20 cellular contexts compared by ENCODE assay signal in genomic region chr21:43204638-43205037, GRCh38. TPM values are rescaled to one million over a fixed set of nuclear protein-coding genes. Genes with fewer than 3 reads are reported as not detected.
DNase-seq lines count a peak whose midpoint lies in the region; ATAC-seq and TF ChIP-seq lines count a peak whose summit lies in the region.
"Had no signal": no experiment of that assay in that cellular context is flagged by ENCODE, and none has a peak within 500 bp of the region (broad histone marks: within the 10 kb centered on the region; RNA-seq: fewer than 3 reads in every experiment).

No MANE protein-coding gene starts in this region.

- peaks cover 3% of the 10 kb centered on the region; the same call in 1 of the 2 replicates for H3K4me1 ChIP-seq in PC-9 (replicated peaks; ENCODE audit: insufficient read depth)
- H3K4me1 ChIP-seq: BLaER1 had no signal

- no TSS peak for BruUV-seq in PC-9 (replicated peaks; lab: Mats Ljungman, UMichigan)

- no peak for ATAC-seq in Right ventricle myocardium inferior
- ATAC-seq in left ventricle myocardium superior = no peak
- ATAC-seq: A549; CD8-positive, alpha-beta T cell; GM23338; PC-3 had no signal

- no peak overlapping the region for H2AFZ ChIP-seq in PC-9
- H2AFZ ChIP-seq: GM23338 had no signal

- H3K9me2 ChIP-seq in PC-9 (ENCODE audit: insufficient read depth) = no peaks in the 10 kb centered on the region

- peaks cover 12% of the 10 kb centered on the region for H3K9me3 Mint-ChIP-seq in progenitor cell of endocrine pancreas (ENCODE audit: low read depth)

- H3F3A ChIP-seq in PC-9 (ENCODE audit: insufficient read depth, low read depth) = no peaks in the 10 kb centered on the region

- POLR2A ChIA-PET in PC-9 (lab: Charles Lee; ENCODE audit: unreplicated experiment) = no interaction called here

- no peak for TF ChIP-seq CTCF in progenitor cell of endocrine pancreas (IDR thresholded peaks at IDR 0.05; ENCODE audit: unreplicated experiment)
- no peak for TF ChIP-seq CTCF in PC-9 (conservative IDR thresholded peaks at IDR 0.05)

- no peak overlapping the region for H3K4me3 Mint-ChIP-seq in progenitor cell of endocrine pancreas (ENCODE audit: low read depth)
- H3K4me3 Mint-ChIP-seq: CD8-positive, alpha-beta T cell; GM23338 had no signal

- intact Hi-C loops in Right ventricle myocardium inferior (cut with DNase I) (no loop called here), left ventricle myocardium superior (cut with micrococcal nuclease) (no loop called here), PC-9 (cut with micrococcal nuclease; ENCODE audit: unreplicated experiment) (no loop called here)

- no peak overlapping the region for H3K27ac Mint-ChIP-seq in progenitor cell of endocrine pancreas
- H3K27ac Mint-ChIP-seq: GM23338 had no signal

- peaks cover 16% of the 10 kb centered on the region for H3K27me3 Mint-ChIP-seq in progenitor cell of endocrine pancreas

- no peaks in the 10 kb centered on the region for H3K36me3 ChIP-seq in PC-9 (ENCODE audit: low read depth)
- H3K36me3 ChIP-seq: BLaER1 had no signal

- DNase-seq in Right ventricle myocardium inferior (ENCODE audit: missing footprints) (peak; percentile 11), left ventricle myocardium superior (no peak), islet precursor cell (peak; percentile 12), progenitor cell of endocrine pancreas (ENCODE audit: low spot score, unreplicated experiment) (peak; percentile 5), PC-9 (no peak), activated gamma-delta T cell (lab: John Stamatoyannopoulos, UW) (no peak)
- DNase-seq in activated CD4-positive, alpha-beta T cell treated with anti-CD3 and anti-CD28 coated beads for 1 hour = no peak
- DNase-seq: DMS53, HCEC 1CT, IMR-90, NCI-H1417, NCI-H187, NCI-H345, NCI-H524 treated with DMSO at 0.1 percent for 48 hours, PC-3 had no signal

- no peaks in the 10 kb centered on the region for H3K36me3 Mint-ChIP-seq in progenitor cell of endocrine pancreas (ENCODE audit: insufficient read depth)
- H3K36me3 Mint-ChIP-seq: CD8-positive, alpha-beta T cell had no signal

- CTCF ChIA-PET in PC-9 (lab: Charles Lee) = no interaction called here

- no peak overlapping the region for H3K4me3 ChIP-seq in PC-9
- H3K4me3 ChIP-seq: A549, BLaER1, GM23338 had no signal

- no peak overlapping the region for H3K4me2 ChIP-seq in PC-9
- H3K4me2 ChIP-seq: A549, BLaER1, GM23338 had no signal

- H3K4me1 Mint-ChIP-seq in progenitor cell of endocrine pancreas (ENCODE audit: low read depth) = no peaks in the 10 kb centered on the region

- H3K9me3 ChIP-seq in PC-9 (ENCODE audit: insufficient read depth, low read depth) = no peaks in the 10 kb centered on the region; the same call in 1 of the 2 replicates

- H3K27me3 ChIP-seq in PC-9 (ENCODE audit: insufficient read depth, low read depth) = no peaks in the 10 kb centered on the region
- H3K27me3 ChIP-seq: BLaER1 had no signal

- no peaks in the 10 kb centered on the region for H3K79me2 ChIP-seq in PC-9 (ENCODE audit: low read depth)

- no peaks in the 10 kb centered on the region for H4K20me1 ChIP-seq in PC-9 (ENCODE audit: insufficient read depth)
- H4K20me1 ChIP-seq: BLaER1 had no signal

- H3K27ac ChIP-seq in PC-9 = no peak overlapping the region
- H3K27ac ChIP-seq: A549, BLaER1 had no signal

RNA-seq across cellular contexts. Expression of gene CRYAA, which starts 35.8 kb away (rescaled TPM):
- not detected for total RNA-seq in Right ventricle myocardium inferior
- total RNA-seq in left ventricle myocardium superior = not detected
- not detected in 2 replicates for total RNA-seq in progenitor cell of endocrine pancreas
- total RNA-seq in PC-9 (2021) = not detected in 2 replicates
- total RNA-seq: CD8-positive, alpha-beta T cell; GM23338; IMR-90; M059J; PC-3 had no signal

Comparison
In these comparisons a context has a peak if more than half of its experiments do, and no peak if none do; other contexts are left out.
1. DNase-seq: peak in Right ventricle myocardium inferior (single experiment), islet precursor cell (single experiment) and progenitor cell of endocrine pancreas (single experiment); none in left ventricle myocardium superior (single experiment), PC-9 (0 of 2), activated CD4-positive, alpha-beta T cell treated with anti-CD3 and anti-CD28 coated beads for 1 hour (single experiment) and activated gamma-delta T cell (single experiment).